Comparison of ENCODE assay signal across 20 cellular contexts in genomic region chr18:331231-331771, GRCh38.
DNase-seq lines count a peak whose midpoint lies in the region; ATAC-seq and TF ChIP-seq lines count a peak whose summit lies in the region.
"Had no signal": no experiment of that assay in that cellular context is flagged by ENCODE, and none has a peak within 500 bp of the region (broad histone marks: within the 10 kb centered on the region; RNA-seq: fewer than 3 reads in every experiment).

No MANE protein-coding gene starts in this region.

- H3K9me2 ChIP-seq in GM23338 (ENCODE audit: insufficient read depth): no peaks in the 10 kb centered on the region

- H3K4me1 ChIP-seq in GM23338 (ENCODE audit: insufficient read depth): no peaks in the 10 kb centered on the region

- H2AFZ ChIP-seq in GM23338: no peak overlapping the region

- 0 out of 2 replicates have a peak overlapping the region, but pooled peaks have one; percentile 27 for H3K27ac Mint-ChIP-seq in GM23338
- H3K27ac Mint-ChIP-seq: activated naive CD8-positive, alpha-beta T cell treated with anti-CD3 and anti-CD28 coated beads, Interleukin-2, amount 50 U/mL, for 24 hours; CD8-positive, alpha-beta T cell; stimulated activated effector memory CD8-positive, alpha-beta T cell treated with anti-CD3 and anti-CD28 coated beads, Interleukin-12 subunit alpha, Interleukin-12 subunit beta, amount 100 ng/mL, for 72 hours; T-helper 17 cell had no signal

- H3K4me2 ChIP-seq in GM23338: no peak overlapping the region

- no peaks in the 10 kb centered on the region for H3F3A ChIP-seq in GM23338 (replicated peaks; ENCODE audit: low read depth)

- H3K36me3 Mint-ChIP-seq in GM23338 (ENCODE audit: low read depth): no peaks in the 10 kb centered on the region
- H3K36me3 Mint-ChIP-seq: CD8-positive, alpha-beta T cell; naive thymus-derived CD4-positive, alpha-beta T cell; stimulated activated effector memory CD8-positive, alpha-beta T cell treated with anti-CD3 and anti-CD28 coated beads, Interleukin-12 subunit alpha, Interleukin-12 subunit beta, amount 100 ng/mL, for 72 hours had no signal

- H3K4me3 Mint-ChIP-seq in GM23338: no peak overlapping the region
- H3K4me3 Mint-ChIP-seq: activated naive CD8-positive, alpha-beta T cell treated with anti-CD3 and anti-CD28 coated beads, Interleukin-2, amount 50 U/mL, for 24 hours; CD8-positive, alpha-beta T cell; naive thymus-derived CD4-positive, alpha-beta T cell; stimulated activated effector memory CD8-positive, alpha-beta T cell treated with anti-CD3 and anti-CD28 coated beads, Interleukin-12 subunit alpha, Interleukin-12 subunit beta, amount 100 ng/mL, for 72 hours; T-helper 17 cell had no signal

- H3K9me3 Mint-ChIP-seq in GM23338: no peaks in the 10 kb centered on the region
- H3K9me3 Mint-ChIP-seq: activated naive CD8-positive, alpha-beta T cell treated with anti-CD3 and anti-CD28 coated beads, Interleukin-2, amount 50 U/mL, for 24 hours; CD8-positive, alpha-beta T cell; naive thymus-derived CD4-positive, alpha-beta T cell; stimulated activated effector memory CD8-positive, alpha-beta T cell treated with anti-CD3 and anti-CD28 coated beads, Interleukin-12 subunit alpha, Interleukin-12 subunit beta, amount 100 ng/mL, for 72 hours had no signal

- in situ Hi-C loops in SK-MEL-5 (cut with HindIII; ENCODE audit: low pct_unique_long_range_greater_than_20kb, low sequenced_read_pairs): no loop called here

- no peaks in the 10 kb centered on the region for H3K4me1 Mint-ChIP-seq in GM23338
- H3K4me1 Mint-ChIP-seq: activated naive CD8-positive, alpha-beta T cell treated with anti-CD3 and anti-CD28 coated beads, Interleukin-2, amount 50 U/mL, for 24 hours; naive thymus-derived CD4-positive, alpha-beta T cell; stimulated activated effector memory CD8-positive, alpha-beta T cell treated with anti-CD3 and anti-CD28 coated beads, Interleukin-12 subunit alpha, Interleukin-12 subunit beta, amount 100 ng/mL, for 72 hours had no signal

- no peaks in the 10 kb centered on the region for H3K27me3 ChIP-seq in GM23338 (ENCODE audit: insufficient read depth)
- H3K27me3 ChIP-seq: gastrocnemius medialis had no signal

- TF ChIP-seq CTCF in GM23338 (conservative IDR thresholded peaks at IDR 0.05; ENCODE audit: low read depth in 2 of 2) (no peak), fibroblast of the aortic adventitia (IDR thresholded peaks at IDR 0.05; ENCODE audit: insufficient read depth, low read length) (no peak)

- intact Hi-C loops in sciatic nerve (cut with DNase I): no loop called here

- no peaks in the 10 kb centered on the region for H3K36me3 ChIP-seq in GM23338 (ENCODE audit: insufficient read depth)
- H3K36me3 ChIP-seq: gastrocnemius medialis had no signal

- H3K4me3 ChIP-seq in GM23338 (no peak overlapping the region), fibroblast of the aortic adventitia (ENCODE audit: low read depth, low read length) (no peak overlapping the region)
- H3K4me3 ChIP-seq: gastrocnemius medialis had no signal

- H3K27ac ChIP-seq in GM23338 (ENCODE audit: low read depth): no peak overlapping the region

- 0 out of 2 replicates have a peak, but pooled peaks cover 5% of the 10 kb centered on the region for H4K20me1 ChIP-seq in GM23338 (replicated peaks; ENCODE audit: insufficient read depth)

- H3K79me2 ChIP-seq in GM23338 (replicated peaks; ENCODE audit: insufficient read depth): no peaks in the 10 kb centered on the region

- no peak for DNase-seq in GM23338 (ENCODE audit: low spot score)
- DNase-seq in SK-MEL-5 (ENCODE audit: low read depth, low spot score): peak; percentile 3
- peak; percentile 22 for DNase-seq in fibroblast of the aortic adventitia (ENCODE audit: low read depth)
- DNase-seq in sciatic nerve (ENCODE audit: low spot score): no peak
- no peak for DNase-seq in KG1 (lab: John Stamatoyannopoulos, UW)
- no peak for DNase-seq in epidermal melanocyte (ENCODE audit: insufficient read length, low spot score)
- DNase-seq: activated CD4-positive, alpha-beta T cell treated with anti-CD3 and anti-CD28 coated beads for 1 hour; activated naive CD8-positive, alpha-beta T cell treated with anti-CD3 and anti-CD28 coated beads, Interleukin-2, amount 50 U/mL, for 24 hours; activated T-cell treated with anti-CD3 and anti-CD28 coated beads, Interleukin-2, amount 50 U/mL, for 1 hour; CD8-positive, alpha-beta T cell; naive thymus-derived CD4-positive, alpha-beta T cell; NCI-H1417; NCI-H510A treated with DMSO at 0.1 percent for 48 hours; stimulated activated CD4-positive, alpha-beta T cell treated with anti-CD3 and anti-CD28 coated beads, Interleukin-4, amount 100 ng/mL, for 4 hours; T-helper 17 cell had no signal

- H3K27me3 Mint-ChIP-seq in GM23338 (ENCODE audit: insufficient read depth, low read depth, poor library complexity): peaks cover 2% of the 10 kb centered on the region

- ATAC-seq in GM23338 (no peak), sciatic nerve (peak; percentile 29), GM18858 (IDR thresholded peaks at IDR 0.05; ENCODE audit: unreplicated experiment) (no peak), GM18907 (IDR thresholded peaks at IDR 0.05; ENCODE audit: unreplicated experiment) (no peak)
- ATAC-seq: activated naive CD8-positive, alpha-beta T cell treated with anti-CD3 and anti-CD28 coated beads, Interleukin-2, amount 50 U/mL, for 24 hours; CD8-positive, alpha-beta T cell; HepG2; naive thymus-derived CD4-positive, alpha-beta T cell; stimulated activated effector memory CD8-positive, alpha-beta T cell treated with anti-CD3 and anti-CD28 coated beads, Interleukin-12 subunit alpha, Interleukin-12 subunit beta, amount 100 ng/mL, for 72 hours; T-helper 17 cell had no signal

TF ChIP-seq in GM23338, 12 proteins besides CTCF, POLR2A, EP300 and RAD21 (continues in another document):
- TF ChIP-seq STAT1 (IDR thresholded peaks at IDR 0.05; ENCODE audit: unreplicated experiment): no peak
- no peak for TF ChIP-seq EZH2phosphoT487 (IDR thresholded peaks at IDR 0.05; ENCODE audit: unreplicated experiment)
- no peak for TF ChIP-seq REST (IDR thresholded peaks at IDR 0.05; ENCODE audit: unreplicated experiment)
- no peak for TF ChIP-seq JUNB (IDR thresholded peaks at IDR 0.05; ENCODE audit: unreplicated experiment)
- TF ChIP-seq NANOG (IDR thresholded peaks at IDR 0.05; ENCODE audit: borderline replicate concordance): no peak
- TF ChIP-seq CREB1 (CRISPR knock-in tag; IDR thresholded peaks at IDR 0.05; ENCODE audit: low read depth): no peak
- no peak for TF ChIP-seq POLR2AphosphoS5 (IDR thresholded peaks at IDR 0.05; ENCODE audit: low read depth)
- TF ChIP-seq EZH2 (IDR thresholded peaks at IDR 0.05; ENCODE audit: low read depth, unreplicated experiment): no peak
- TF ChIP-seq, protein P1, sequence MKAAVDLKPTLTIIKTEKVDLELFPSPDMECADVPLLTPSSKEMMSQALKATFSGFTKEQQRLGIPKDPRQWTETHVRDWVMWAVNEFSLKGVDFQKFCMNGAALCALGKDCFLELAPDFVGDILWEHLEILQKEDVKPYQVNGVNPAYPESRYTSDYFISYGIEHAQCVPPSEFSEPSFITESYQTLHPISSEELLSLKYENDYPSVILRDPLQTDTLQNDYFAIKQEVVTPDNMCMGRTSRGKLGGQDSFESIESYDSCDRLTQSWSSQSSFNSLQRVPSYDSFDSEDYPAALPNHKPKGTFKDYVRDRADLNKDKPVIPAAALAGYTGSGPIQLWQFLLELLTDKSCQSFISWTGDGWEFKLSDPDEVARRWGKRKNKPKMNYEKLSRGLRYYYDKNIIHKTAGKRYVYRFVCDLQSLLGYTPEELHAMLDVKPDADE (IDR thresholded peaks at IDR 0.05): no peak
- no peak for TF ChIP-seq ZNF331 (CRISPR knock-in tag; IDR thresholded peaks at IDR 0.05; ENCODE audit: low read depth)
- no peak for TF ChIP-seq ZNF114 (CRISPR knock-in tag; IDR thresholded peaks at IDR 0.05)

Comparison
In these comparisons a context has a peak if more than half of its experiments do, and no peak if none do; other contexts are left out.
1. DNase-seq: peak in SK-MEL-5 (single experiment) and fibroblast of the aortic adventitia (single experiment); none in GM23338 (single experiment), sciatic nerve (single experiment), KG1 (single experiment) and epidermal melanocyte (single experiment).